In the genomic region with DNA sequence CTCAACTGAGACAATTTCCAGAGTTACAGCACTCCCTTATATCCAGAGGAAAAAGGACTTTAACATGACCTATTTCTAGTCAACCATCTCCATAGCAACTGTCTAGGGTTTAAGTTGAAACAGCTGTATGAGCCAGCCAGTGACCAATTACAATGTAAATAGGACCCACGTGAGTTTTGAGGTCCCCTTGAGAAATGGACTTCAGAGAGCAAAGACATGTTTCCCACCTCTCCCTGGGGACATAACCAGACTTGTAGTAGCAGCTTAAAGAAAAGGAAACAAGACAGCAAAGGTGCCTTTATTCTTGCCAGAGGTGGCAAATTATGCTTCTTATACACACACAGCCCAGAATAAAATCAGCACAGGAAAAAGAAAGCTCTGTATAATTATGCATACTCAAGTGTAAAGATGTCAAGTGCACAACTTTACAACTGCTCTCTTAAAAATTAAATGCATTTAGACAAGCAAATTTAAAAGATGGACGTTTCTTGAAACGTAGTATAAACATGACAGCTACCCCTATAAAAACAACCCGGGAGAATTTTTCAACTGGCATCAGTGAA, we compare ENCODE assay signal across 8 cellular contexts. TPM values are rescaled to one million over a fixed set of nuclear protein-coding genes. Genes with fewer than 3 reads are reported as not detected.
DNase-seq lines count a peak whose midpoint lies in the region; ATAC-seq and FAIRE-seq lines count a peak whose summit lies in the region.

No MANE protein-coding gene starts in this region.

- ATAC-seq in HG02763 (IDR thresholded peaks at IDR 0.05; ENCODE audit: unreplicated experiment), result peak; percentile 82

- peaks cover 4% of the 10 kb centered on the region for H3K9me3 Mint-ChIP-seq in activated T-cell treated with anti-CD3 and anti-CD28 coated beads, Interleukin-2, amount 50 U/mL, for 24 hours
- H3K9me3 Mint-ChIP-seq in activated T-helper 2 cell treated with anti-CD3 and anti-CD28 coated beads, Interferon-gamma antibody, Interleukin-2, Interleukin-4, amounts not matched to agents 10 μg/mL and 5 μg/mL and 100 μg/mL, durations not matched to agents 14 hours and 24 hours and 36 hours, result peaks cover 17% of the 10 kb centered on the region

- DNase-seq in activated T-cell treated with anti-CD3 and anti-CD28 coated beads, Interleukin-2, amount 50 U/mL, for 24 hours, result no peak
- DNase-seq in activated T-cell treated with anti-CD3 and anti-CD28 coated beads for 4 hours (no peak), RCC 7860 (ENCODE audit: low spot score) (peak; percentile 88), islet precursor cell (peak; percentile 54), COLO829 (ENCODE audit: low spot score) (no peak), hippocampal formation (lab: John Stamatoyannopoulos, UW) (no peak)
- DNase-seq in activated T-helper 2 cell treated with anti-CD3 and anti-CD28 coated beads, Interferon-gamma antibody, Interleukin-2, Interleukin-4, amounts not matched to agents 10 μg/mL and 5 μg/mL and 100 μg/mL, durations not matched to agents 14 hours and 24 hours and 36 hours (ENCODE audit: low spot score), result no peak

- peaks cover 44% of the 10 kb centered on the region for H3K4me1 Mint-ChIP-seq in activated T-cell treated with anti-CD3 and anti-CD28 coated beads, Interleukin-2, amount 50 U/mL, for 24 hours (ENCODE audit: low read depth)
- peaks cover 27% of the 10 kb centered on the region for H3K4me1 Mint-ChIP-seq in activated T-helper 2 cell treated with anti-CD3 and anti-CD28 coated beads, Interferon-gamma antibody, Interleukin-2, Interleukin-4, amounts not matched to agents 10 μg/mL and 5 μg/mL and 100 μg/mL, durations not matched to agents 14 hours and 24 hours and 36 hours (ENCODE audit: low read depth)

- peaks cover 22% of the 10 kb centered on the region for H3K36me3 Mint-ChIP-seq in activated T-cell treated with anti-CD3 and anti-CD28 coated beads, Interleukin-2, amount 50 U/mL, for 24 hours (ENCODE audit: low read depth)
- peaks cover 19% of the 10 kb centered on the region for H3K36me3 Mint-ChIP-seq in activated T-helper 2 cell treated with anti-CD3 and anti-CD28 coated beads, Interferon-gamma antibody, Interleukin-2, Interleukin-4, amounts not matched to agents 10 μg/mL and 5 μg/mL and 100 μg/mL, durations not matched to agents 14 hours and 24 hours and 36 hours (ENCODE audit: low read depth)

- intact Hi-C loops in activated T-helper 2 cell treated with anti-CD3 and anti-CD28 coated beads, Interferon-gamma antibody, Interleukin-2, Interleukin-4, amounts not matched to agents 10 μg/mL and 5 μg/mL and 100 μg/mL, durations not matched to agents 14 hours and 24 hours and 36 hours (cut with micrococcal nuclease), result no loop called here

- H3K4me3 Mint-ChIP-seq in activated T-cell treated with anti-CD3 and anti-CD28 coated beads, Interleukin-2, amount 50 U/mL, for 24 hours, result no peak overlapping the region
- no peak overlapping the region for H3K4me3 Mint-ChIP-seq in activated T-helper 2 cell treated with anti-CD3 and anti-CD28 coated beads, Interferon-gamma antibody, Interleukin-2, Interleukin-4, amounts not matched to agents 10 μg/mL and 5 μg/mL and 100 μg/mL, durations not matched to agents 14 hours and 24 hours and 36 hours (ENCODE audit: low read depth)

- H3K27me3 Mint-ChIP-seq in activated T-cell treated with anti-CD3 and anti-CD28 coated beads, Interleukin-2, amount 50 U/mL, for 24 hours, result no peaks in the 10 kb centered on the region
- no peaks in the 10 kb centered on the region for H3K27me3 Mint-ChIP-seq in activated T-helper 2 cell treated with anti-CD3 and anti-CD28 coated beads, Interferon-gamma antibody, Interleukin-2, Interleukin-4, amounts not matched to agents 10 μg/mL and 5 μg/mL and 100 μg/mL, durations not matched to agents 14 hours and 24 hours and 36 hours (ENCODE audit: low read depth)

- peak overlapping the region; percentile 53 for H3K27ac Mint-ChIP-seq in activated T-cell treated with anti-CD3 and anti-CD28 coated beads, Interleukin-2, amount 50 U/mL, for 24 hours
- no peak overlapping the region for H3K27ac Mint-ChIP-seq in activated T-helper 2 cell treated with anti-CD3 and anti-CD28 coated beads, Interferon-gamma antibody, Interleukin-2, Interleukin-4, amounts not matched to agents 10 μg/mL and 5 μg/mL and 100 μg/mL, durations not matched to agents 14 hours and 24 hours and 36 hours

- FAIRE-seq in RCC 7860 (lab: Jason Lieb, UNC), result peak; percentile 76

RNA-seq across cellular contexts. Expression of gene SUMF1, which starts 40.2 kb away (rescaled TPM):
- 6.9 and 7.7 TPM in 2 replicates for total RNA-seq in activated T-helper 2 cell treated with anti-CD3 and anti-CD28 coated beads, Interferon-gamma antibody, Interleukin-2, Interleukin-4, amounts not matched to agents 10 μg/mL and 5 μg/mL and 100 μg/mL, durations not matched to agents 14 hours and 24 hours and 36 hours

Comparison
In these comparisons a context has a peak if more than half of its experiments do, and no peak if none do; other contexts are left out.
1. DNase-seq: peak in RCC 7860 (single experiment) and islet precursor cell (single experiment); none in activated T-cell treated with anti-CD3 and anti-CD28 coated beads, Interleukin-2, amount 50 U/mL, for 24 hours (single experiment), activated T-cell treated with anti-CD3 and anti-CD28 coated beads for 4 hours (single experiment), COLO829 (single experiment), hippocampal formation (0 of 2) and activated T-helper 2 cell treated with anti-CD3 and anti-CD28 coated beads, Interferon-gamma antibody, Interleukin-2, Interleukin-4, amounts not matched to agents 10 μg/mL and 5 μg/mL and 100 μg/mL, durations not matched to agents 14 hours and 24 hours and 36 hours (single experiment).